Comparison of ENCODE assay signal across 7 cellular contexts in the genomic region with DNA sequence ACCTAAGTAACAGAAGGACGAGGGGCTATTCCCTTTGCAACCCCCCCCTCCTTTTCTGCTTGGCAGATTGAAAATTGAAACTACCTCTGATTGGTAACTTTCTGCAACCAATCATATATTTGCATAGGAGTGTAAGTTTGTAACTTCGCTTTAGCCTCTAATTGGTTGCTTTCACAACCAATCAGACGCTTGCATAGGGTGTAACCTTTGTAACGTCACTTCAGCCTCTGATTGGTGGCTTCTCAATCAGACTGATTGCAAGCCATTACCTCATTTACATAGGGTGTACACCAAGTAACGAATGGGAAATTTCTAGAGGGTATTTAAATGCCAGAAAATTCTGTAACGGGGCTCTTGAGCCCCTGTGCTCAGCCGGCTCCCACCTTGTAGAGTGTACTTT.
DNase-seq lines count a peak whose midpoint lies in the region; ATAC-seq, FAIRE-seq and TF ChIP-seq lines count a peak whose summit lies in the region.
"Not testable (repeated sequence)": the region's sequence is repeated elsewhere in the genome, so short reads cannot be mapped to it uniquely, and the experiment has no call there.

No MANE protein-coding gene starts in this region.

- not testable (repeated sequence) for TF ChIP-seq CTCF in SK-N-SH (IDR thresholded peaks at IDR 0.05); K562 (IDR thresholded peaks at IDR 0.05 in 2 of 3, conservative IDR thresholded peaks at IDR 0.05 in 1 of 3; ENCODE audit: insufficient read depth in 2 of 3, low read depth in 1 of 3, low read length in 3 of 3); breast epithelium (IDR thresholded peaks at IDR 0.05); parathyroid adenoma (IDR thresholded peaks at IDR 0.05)

- H3K27me3 ChIP-seq in SK-N-SH (ENCODE audit: insufficient read depth); K562 (ENCODE audit: control insufficient read depth in 2 of 2, insufficient read depth in 2 of 2, low read length in 2 of 2); breast epithelium; parathyroid adenoma (ENCODE audit: control insufficient read depth, insufficient read depth, low read length): not testable (repeated sequence)

- not testable (repeated sequence) for H4K20me1 ChIP-seq in SK-N-SH (ENCODE audit: insufficient read depth); K562 (replicated peaks; ENCODE audit: control insufficient read depth, insufficient read depth, low read length)

- H3K36me3 ChIP-seq in SK-N-SH (replicated peaks in 1 of 2; ENCODE audit: control insufficient read depth in 1 of 2, insufficient read depth in 2 of 2, low read length in 1 of 2); K562 (ENCODE audit: control insufficient read depth, insufficient read depth, low read length); breast epithelium; parathyroid adenoma (ENCODE audit: control insufficient read depth, insufficient read depth, low read length): not testable (repeated sequence)

- 3% methylated on average over 7 of the region's 7 CpGs for WGBS in SK-N-SH (ENCODE audit: low lambda C conversion rate)
- 1% methylated on average over 7 of the region's 7 CpGs for WGBS in K562 (ENCODE audit: insufficient coverage, low coverage, missing lambda C conversion rate)

- H3K4me1 ChIP-seq in SK-N-SH (ENCODE audit: control insufficient read depth in 1 of 2, insufficient read depth in 2 of 2, low read depth in 1 of 2, low read length in 1 of 2); K562 (replicated peaks in 1 of 2; ENCODE audit: control insufficient read depth in 2 of 2, insufficient read depth in 2 of 2, low read length in 2 of 2); breast epithelium; parathyroid adenoma: not testable (repeated sequence)

- peak; percentile 33 for DNase-seq in SK-MEL-5 (ENCODE audit: low read depth, low spot score)
- not testable (repeated sequence) for DNase-seq in SK-N-SH; activated naive CD8-positive, alpha-beta T cell treated with anti-CD3 and anti-CD28 coated beads, Interleukin-2, amount 10 ng/mL, durations not matched to agents 7 days and 5 days; K562 (ENCODE audit: extremely low read depth in 1 of 4, low spot score in 3 of 4); breast epithelium (ENCODE audit: low spot score in 2 of 2)

- H3K9ac ChIP-seq in SK-N-SH; K562 (ENCODE audit: insufficient read depth in 1 of 2, low read depth in 2 of 2, low read length in 2 of 2); parathyroid adenoma: not testable (repeated sequence)

- not testable (repeated sequence) for H3K4me1 Mint-ChIP-seq in activated naive CD8-positive, alpha-beta T cell treated with anti-CD3 and anti-CD28 coated beads, Interleukin-2, amount 10 ng/mL, durations not matched to agents 7 days and 5 days

- not testable (repeated sequence) for H3K9me1 ChIP-seq in K562 (ENCODE audit: control insufficient read depth, insufficient read depth, low read length)

- H3K27ac Mint-ChIP-seq in activated naive CD8-positive, alpha-beta T cell treated with anti-CD3 and anti-CD28 coated beads, Interleukin-2, amount 10 ng/mL, durations not matched to agents 7 days and 5 days, result peak overlapping the region; percentile 42

- H3K27ac ChIP-seq in SK-N-SH (ENCODE audit: low read depth in 2 of 2, low read length in 1 of 2); K562 (ENCODE audit: extremely low read depth, low read depth, low read length); breast epithelium; parathyroid adenoma: not testable (repeated sequence)

- H3K9me3 ChIP-seq in SK-N-SH; K562 (replicated peaks; ENCODE audit: control insufficient read depth, insufficient read depth, low read depth, low read length); parathyroid adenoma (ENCODE audit: control insufficient read depth, low read length): not testable (repeated sequence)
- peaks cover 0 to 16% of the 10 kb centered on the region in 2 donors for H3K9me3 ChIP-seq in breast epithelium

- H3K9me2 ChIP-seq in SK-N-SH, result not testable (repeated sequence)

- H2AFZ ChIP-seq in SK-N-SH (ENCODE audit: low read depth); K562 (ENCODE audit: low read depth, low read length); parathyroid adenoma: not testable (repeated sequence)

- TF ChIP-seq EP300 in SK-N-SH (IDR thresholded peaks at IDR 0.05; ENCODE audit: borderline replicate concordance in 1 of 2, low read depth in 1 of 2, low read length in 1 of 2); K562 (IDR thresholded peaks at IDR 0.05; ENCODE audit: low read length): not testable (repeated sequence)

- intact Hi-C loops in K562 (cut with micrococcal nuclease); breast epithelium (cut with DNase I; ENCODE audit: low total_unique reads): not testable (repeated sequence)

- H3K4me3 Mint-ChIP-seq in activated naive CD8-positive, alpha-beta T cell treated with anti-CD3 and anti-CD28 coated beads, Interleukin-2, amount 10 ng/mL, durations not matched to agents 7 days and 5 days, result not testable (repeated sequence)

- peak; percentile 78 for ATAC-seq in SK-N-SH treated with all-trans-retinoic acid at 6 μM for 48 hours
- not testable (repeated sequence) for ATAC-seq in activated naive CD8-positive, alpha-beta T cell treated with anti-CD3 and anti-CD28 coated beads, Interleukin-2, amount 10 ng/mL, durations not matched to agents 7 days and 5 days (ENCODE audit: low read depth)
- ATAC-seq in K562, result peak; percentile 81

- TF ChIP-seq POLR2A in K562 (conservative IDR thresholded peaks at IDR 0.05); breast epithelium (IDR thresholded peaks at IDR 0.05): not testable (repeated sequence)

- FAIRE-seq in K562 (lab: Jason Lieb, UNC), result not testable (repeated sequence)

- H3K9me3 Mint-ChIP-seq in activated naive CD8-positive, alpha-beta T cell treated with anti-CD3 and anti-CD28 coated beads, Interleukin-2, amount 10 ng/mL, durations not matched to agents 7 days and 5 days, result peaks cover 23% of the 10 kb centered on the region

- H3K4me2 ChIP-seq in SK-N-SH, result peak overlapping the region; percentile 31; the same call in 1 of the 2 replicates
- not testable (repeated sequence) for H3K4me2 ChIP-seq in K562 (ENCODE audit: insufficient read depth, low read length); parathyroid adenoma (ENCODE audit: low read length)

- H3F3A ChIP-seq in SK-N-SH (replicated peaks; ENCODE audit: insufficient read depth), result not testable (repeated sequence)

- not testable (repeated sequence) for TF ChIP-seq RAD21 in SK-N-SH (IDR thresholded peaks at IDR 0.05; ENCODE audit: low read length); K562 (CRISPR knock-in tag; conservative IDR thresholded peaks at IDR 0.05 in 1 of 2, IDR thresholded peaks at IDR 0.05 in 1 of 2)

- POLR2A ChIA-PET in SK-N-SH (lab: Yijun Ruan, JAX); activated naive CD8-positive, alpha-beta T cell treated with anti-CD3 and anti-CD28 coated beads, Interleukin-2, amount 10 ng/mL, durations not matched to agents 7 days and 5 days (lab: Charles Lee); K562 (lab: Yijun Ruan, JAX): not testable (repeated sequence)

- CTCF ChIA-PET in SK-N-SH (lab: Yijun Ruan, JAX); K562 (lab: Yijun Ruan, JAX; ENCODE audit: low intra/inter-chr PET ratio): not testable (repeated sequence)

- BruUV-seq in K562 (replicated peaks; lab: Mats Ljungman, UMichigan), result not testable (repeated sequence)

- H3K27me3 Mint-ChIP-seq in activated naive CD8-positive, alpha-beta T cell treated with anti-CD3 and anti-CD28 coated beads, Interleukin-2, amount 10 ng/mL, durations not matched to agents 7 days and 5 days, result not testable (repeated sequence)

- H3K36me3 Mint-ChIP-seq in activated naive CD8-positive, alpha-beta T cell treated with anti-CD3 and anti-CD28 coated beads, Interleukin-2, amount 10 ng/mL, durations not matched to agents 7 days and 5 days, result not testable (repeated sequence)

- H3K4me3 ChIP-seq in SK-N-SH (ENCODE audit: low read depth in 2 of 2, low read length in 1 of 2) (peak overlapping the region; percentile 34 to 49), breast epithelium (peak overlapping the region in 2 of 3 donors; percentile 5 to 20), parathyroid adenoma (ENCODE audit: low read depth, low read length) (peak overlapping the region; percentile 16)
- not testable (repeated sequence) for H3K4me3 ChIP-seq in K562

- not testable (repeated sequence) for H3K79me2 ChIP-seq in SK-N-SH (ENCODE audit: insufficient read depth); K562 (ENCODE audit: control insufficient read depth, insufficient read depth, low read length); parathyroid adenoma

- in situ Hi-C loops in SK-MEL-5 (cut with HindIII; ENCODE audit: low pct_unique_long_range_greater_than_20kb, low sequenced_read_pairs); K562 (cut with MboI): not testable (repeated sequence)
